In the genomic region with DNA sequence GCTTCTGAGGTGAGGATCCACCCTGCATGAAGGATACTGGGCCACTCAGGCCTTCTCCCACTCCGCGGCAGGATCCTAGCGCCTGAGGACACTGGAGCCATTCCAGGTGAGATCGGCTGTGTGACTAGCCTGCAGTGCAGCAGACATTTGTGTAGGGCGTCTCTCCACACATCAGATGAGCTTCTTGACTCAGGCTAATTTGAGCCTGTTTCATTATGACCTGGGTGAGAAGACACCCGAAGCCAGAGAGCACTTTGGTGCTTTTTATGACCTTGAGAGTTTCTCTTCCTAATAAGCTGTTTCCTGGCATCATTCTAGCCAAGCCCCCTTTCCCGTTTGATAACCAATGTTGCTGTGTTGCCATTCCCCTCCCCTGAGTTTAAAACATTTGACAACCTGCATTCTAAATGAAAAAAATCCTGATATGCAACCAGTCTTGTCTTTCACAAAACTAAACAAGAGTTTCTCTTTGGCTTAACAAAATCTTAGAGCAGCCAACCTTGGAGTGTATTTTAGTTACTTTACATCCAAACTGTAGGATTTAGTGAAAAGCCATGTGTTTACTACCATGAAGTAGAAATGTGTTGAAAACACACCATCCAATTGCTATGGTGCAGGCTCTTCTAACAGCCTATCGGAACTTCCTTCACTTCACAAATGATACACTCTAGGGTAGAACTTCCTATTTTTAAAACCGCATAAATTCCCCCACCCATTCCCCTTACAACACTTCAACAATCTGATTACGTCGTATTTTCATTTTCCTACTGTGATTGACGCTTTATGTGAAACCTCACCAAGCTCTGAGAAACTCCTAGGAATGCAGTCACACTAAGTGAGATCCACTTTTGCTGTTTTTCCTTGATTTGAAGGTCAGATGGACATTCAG, we compare ENCODE assay signal across 8 cellular contexts.
DNase-seq lines count a peak whose midpoint lies in the region; ATAC-seq and TF ChIP-seq lines count a peak whose summit lies in the region.

No MANE protein-coding gene starts in this region.

- WGBS in hepatocyte (ENCODE audit: low lambda C conversion rate, missing lambda C conversion rate) = 77% methylated on average over 12 of the region's 12 CpGs

- ATAC-seq in GM19328 (IDR thresholded peaks at IDR 0.05; ENCODE audit: unreplicated experiment) (peak; percentile 87), HG03175 (IDR thresholded peaks at IDR 0.05; ENCODE audit: unreplicated experiment) (peak; percentile 72)
- peak; percentile 81 to 87 for ATAC-seq in activated T-cell treated with anti-CD3 and anti-CD28 coated beads, Interleukin-2, amount 50 U/mL, for 72 hours (replicated peaks in 1 of 2)

- peaks cover 16% of the 10 kb centered on the region for H3K4me1 ChIP-seq in CD4-positive, alpha-beta memory T cell (ENCODE audit: insufficient read depth, low read length)
- H3K4me1 ChIP-seq in hepatocyte (ENCODE audit: insufficient read depth) = no peaks in the 10 kb centered on the region

- H3K4me3 ChIP-seq in CD4-positive, alpha-beta memory T cell (ENCODE audit: low read length in 2 of 2) = no peak overlapping the region
- no peak overlapping the region for H3K4me3 ChIP-seq in hepatocyte

- TF ChIP-seq CTCF in hepatocyte (IDR thresholded peaks at IDR 0.05; ENCODE audit: poor library complexity) = no peak

- no peaks in the 10 kb centered on the region for H3K27me3 Mint-ChIP-seq in CD4-positive, alpha-beta memory T cell
- H3K27me3 Mint-ChIP-seq in activated T-cell treated with anti-CD3 and anti-CD28 coated beads, Interleukin-2, amount 50 U/mL, for 72 hours (ENCODE audit: low read depth) = no peaks in the 10 kb centered on the region

- H3K9me2 ChIP-seq in hepatocyte (replicated peaks; ENCODE audit: insufficient read depth) = no peaks in the 10 kb centered on the region

- peak overlapping the region; percentile 24 to 78 (median 65) for H3K4me3 Mint-ChIP-seq in CD4-positive, alpha-beta memory T cell
- peak overlapping the region; percentile 43 to 63 for H3K4me3 Mint-ChIP-seq in activated T-cell treated with anti-CD3 and anti-CD28 coated beads, Interleukin-2, amount 50 U/mL, for 72 hours

- no peaks in the 10 kb centered on the region for H3K36me3 Mint-ChIP-seq in CD4-positive, alpha-beta memory T cell
- H3K36me3 Mint-ChIP-seq in activated T-cell treated with anti-CD3 and anti-CD28 coated beads, Interleukin-2, amount 50 U/mL, for 72 hours (ENCODE audit: insufficient read depth in 2 of 2) = peaks cover 0 to 1% of the 10 kb centered on the region in 2 donors

- H3K27ac Mint-ChIP-seq in CD4-positive, alpha-beta memory T cell = peak overlapping the region in 6 of 7 donors; percentile 12 to 83 (median 42)
- peak overlapping the region; percentile 63 for H3K27ac Mint-ChIP-seq in activated T-cell treated with anti-CD3 and anti-CD28 coated beads, Interleukin-2, amount 50 U/mL, for 72 hours

- POLR2A ChIA-PET in CD4-positive, alpha-beta memory T cell (lab: Charles Lee; ENCODE audit: partially characterized antibody) = no interaction called here

- peak in 4 of 5 donors; percentile 35 to 46 (median 40) for DNase-seq in CD4-positive, alpha-beta memory T cell
- DNase-seq in activated T-cell treated with anti-CD3 and anti-CD28 coated beads, Interleukin-2, amount 50 U/mL, for 72 hours = peak; percentile 19 to 32
- DNase-seq in hepatocyte (ENCODE audit: low spot score) = no peak
- DNase-seq in RPMI8226 = no peak
- no peak for DNase-seq in COLO668 (lab: John Stamatoyannopoulos, UW; ENCODE audit: unreplicated experiment)
- DNase-seq in NCI-H748 (lab: John Stamatoyannopoulos, UW; ENCODE audit: unreplicated experiment) = no peak

- no peaks in the 10 kb centered on the region for H3K9me3 ChIP-seq in CD4-positive, alpha-beta memory T cell (ENCODE audit: control insufficient read depth in 1 of 2, low read length in 2 of 2)
- H3K9me3 ChIP-seq in hepatocyte (ENCODE audit: low read depth) = no peaks in the 10 kb centered on the region

- H3K4me1 Mint-ChIP-seq in CD4-positive, alpha-beta memory T cell = peaks cover 19 to 31% (median 25%) of the 10 kb centered on the region in 4 donors
- H3K4me1 Mint-ChIP-seq in activated T-cell treated with anti-CD3 and anti-CD28 coated beads, Interleukin-2, amount 50 U/mL, for 72 hours (ENCODE audit: low read depth) = peaks cover 38% of the 10 kb centered on the region

- no peaks in the 10 kb centered on the region for H4K20me1 ChIP-seq in hepatocyte (ENCODE audit: insufficient read depth, poor library complexity, severe bottlenecking)

- H3K27ac ChIP-seq in CD4-positive, alpha-beta memory T cell (ENCODE audit: low read depth, low read length) = no peak overlapping the region
- no peak overlapping the region for H3K27ac ChIP-seq in hepatocyte

- intact Hi-C loops in CD4-positive, alpha-beta memory T cell (cut with micrococcal nuclease) = no loop called here

- CTCF ChIA-PET in CD4-positive, alpha-beta memory T cell (lab: Charles Lee; ENCODE audit: partially characterized antibody) = interaction anchor here (1.2 to 1.6 kb wide), 3 partner anchors 199 to 228 kb away, joined by 3 read pairs; no protein-coding TSS in a partner anchor

- H3K36me3 ChIP-seq in CD4-positive, alpha-beta memory T cell (ENCODE audit: insufficient read depth, low read length) = no peaks in the 10 kb centered on the region
- H3K36me3 ChIP-seq in hepatocyte (replicated peaks; ENCODE audit: insufficient read depth, low read depth) = no peaks in the 10 kb centered on the region

- H3K4me2 ChIP-seq in hepatocyte = no peak overlapping the region

- no peaks in the 10 kb centered on the region for H3K79me2 ChIP-seq in hepatocyte

- no peak overlapping the region for H2AFZ ChIP-seq in hepatocyte

- H3K27me3 ChIP-seq in CD4-positive, alpha-beta memory T cell (ENCODE audit: insufficient read depth, low read length) = no peaks in the 10 kb centered on the region
- H3K27me3 ChIP-seq in hepatocyte = no peaks in the 10 kb centered on the region

- H3K9me3 Mint-ChIP-seq in CD4-positive, alpha-beta memory T cell = peaks cover 0 to 2% (median 0%) of the 10 kb centered on the region in 8 donors
- no peaks in the 10 kb centered on the region for H3K9me3 Mint-ChIP-seq in activated T-cell treated with anti-CD3 and anti-CD28 coated beads, Interleukin-2, amount 50 U/mL, for 72 hours

Comparison
In these comparisons a context has a peak if more than half of its experiments do, and no peak if none do; other contexts are left out.
1. DNase-seq: peak in CD4-positive, alpha-beta memory T cell (4 of 5) and activated T-cell treated with anti-CD3 and anti-CD28 coated beads, Interleukin-2, amount 50 U/mL, for 72 hours (2 of 2); none in hepatocyte (single experiment), RPMI8226 (single experiment), COLO668 (single experiment) and NCI-H748 (single experiment).
2. Peak in every context shown above with its lines, with median percentiles within 50 percentile points of each other: ATAC-seq.